In genomic region chr5:108360280-108360679, GRCh38 we compare ENCODE assay signal across 16 cellular contexts. TPM values are rescaled to one million over a fixed set of nuclear protein-coding genes. Genes with fewer than 3 reads are reported as not detected.
A peak's percentile ranks its signal among the peaks of the same experiment; 100 is the strongest.
DNase-seq lines count a peak whose midpoint lies in the region; ATAC-seq and TF ChIP-seq lines count a peak whose summit lies in the region.
"Had no signal": no experiment of that assay in that cellular context is flagged by ENCODE, and none has a peak within 500 bp of the region (broad histone marks: within the 10 kb centered on the region; RNA-seq: fewer than 3 reads in every experiment).

No MANE protein-coding gene starts in this region.

- POLR2A ChIA-PET in Panc1 (lab: Charles Lee): no interaction called here

- no peaks in the 10 kb centered on the region for H3K27me3 Mint-ChIP-seq in endodermal cell (ENCODE audit: insufficient read depth)
- H3K27me3 Mint-ChIP-seq: B cell; CD4-positive, alpha-beta T cell had no signal

- H3K4me3 Mint-ChIP-seq in endodermal cell: no peak overlapping the region
- H3K4me3 Mint-ChIP-seq: B cell; CD4-positive, alpha-beta T cell; CD8-positive, alpha-beta T cell had no signal

- in situ Hi-C loops in Panc1 (cut with HindIII; ENCODE audit: low pct_unique_long_range_greater_than_20kb, low sequenced_read_pairs): no loop called here

- no peaks in the 10 kb centered on the region for H3K27me3 ChIP-seq in Panc1 (ENCODE audit: control insufficient read depth, insufficient read depth, low read length)
- no peaks in the 10 kb centered on the region for H3K27me3 ChIP-seq in endodermal cell (ENCODE audit: control insufficient read depth, insufficient read depth, low read length, poor library complexity, severe bottlenecking)
- H3K27me3 ChIP-seq: BLaER1 treated with 17β-estradiol and CSF1 and Interleukin-3, amounts not matched to agents 10 nM and 100 nM had no signal

- H3K4me1 ChIP-seq in Panc1 (ENCODE audit: control insufficient read depth, insufficient read depth, low read length) (no peaks in the 10 kb centered on the region), endodermal cell (ENCODE audit: control insufficient read depth, insufficient read depth, low read length) (no peaks in the 10 kb centered on the region)
- H3K4me1 ChIP-seq: BLaER1 treated with 17β-estradiol and CSF1 and Interleukin-3, amounts not matched to agents 10 nM and 100 nM; Caco-2 had no signal

- H3K4me3 ChIP-seq in Panc1 (ENCODE audit: low read depth in 2 of 2, low read length in 2 of 2) (no peak overlapping the region), endodermal cell (ENCODE audit: low read length) (no peak overlapping the region)
- H3K4me3 ChIP-seq: BLaER1 treated with 17β-estradiol and CSF1 and Interleukin-3, amounts not matched to agents 10 nM and 100 nM had no signal

- intact Hi-C loops in Panc1 (cut with micrococcal nuclease; ENCODE audit: unreplicated experiment): no loop called here

- H3K9me3 ChIP-seq in Panc1 (ENCODE audit: control insufficient read depth, insufficient read depth, low read depth, low read length) (no peaks in the 10 kb centered on the region), endodermal cell (ENCODE audit: control insufficient read depth, low read length) (no peaks in the 10 kb centered on the region)
- H3K9me3 ChIP-seq: BLaER1 treated with 17β-estradiol and CSF1 and Interleukin-3, amounts not matched to agents 10 nM and 100 nM had no signal

- DNase-seq in Panc1 (ENCODE audit: low read depth, low spot score) (no peak), amniotic epithelial cell (ENCODE audit: low read depth) (peak; percentile 41), endodermal cell (no peak)
- DNase-seq: 8988T; AML-193; Caco-2; Calu3; CD4-positive, alpha-beta T cell; CD8-positive, alpha-beta T cell; DMS79 treated with DMSO at 0.1 percent for 48 hours; GF-D8 had no signal

- H3K36me3 Mint-ChIP-seq in endodermal cell (ENCODE audit: low read depth): no peaks in the 10 kb centered on the region

- ATAC-seq in Panc1 (no peak), HG03521 (IDR thresholded peaks at IDR 0.05; ENCODE audit: unreplicated experiment) (no peak), GM21447 (IDR thresholded peaks at IDR 0.05; ENCODE audit: unreplicated experiment) (no peak)
- ATAC-seq: CD8-positive, alpha-beta T cell had no signal

- 95 to 100% methylated on average over 4 of the region's 4 CpGs for WGBS in endodermal cell (ENCODE audit: insufficient coverage in 1 of 2, insufficient read length in 1 of 2), 2 experiments

- H3K36me3 ChIP-seq in Panc1 (ENCODE audit: control insufficient read depth, insufficient read depth, low read length) (no peaks in the 10 kb centered on the region; the same call in 1 of the 2 replicates), endodermal cell (ENCODE audit: control insufficient read depth, insufficient read depth, low read length) (peaks cover 6% of the 10 kb centered on the region)

- no peak overlapping the region for H3K27ac ChIP-seq in Panc1 (ENCODE audit: low read length)
- no peak overlapping the region for H3K27ac ChIP-seq in endodermal cell (ENCODE audit: low read depth, low read length)
- H3K27ac ChIP-seq: BLaER1 treated with 17β-estradiol and CSF1 and Interleukin-3, amounts not matched to agents 10 nM and 100 nM; C4-2B had no signal

- no peaks in the 10 kb centered on the region for H3K9me3 Mint-ChIP-seq in endodermal cell
- H3K9me3 Mint-ChIP-seq: CD4-positive, alpha-beta T cell; CD8-positive, alpha-beta T cell had no signal

- no peak overlapping the region for H3K27ac Mint-ChIP-seq in endodermal cell
- H3K27ac Mint-ChIP-seq: B cell; CD4-positive, alpha-beta T cell had no signal

- peaks cover 1% of the 10 kb centered on the region for H3K4me1 Mint-ChIP-seq in endodermal cell
- H3K4me1 Mint-ChIP-seq: B cell had no signal

- TSS peak; percentile 13 for BruUV-seq in Panc1 (replicated peaks; lab: Mats Ljungman, UMichigan)

- CTCF ChIA-PET in Panc1 (lab: Charles Lee): no interaction called here

- TF ChIP-seq CTCF in Panc1 (IDR thresholded peaks at IDR 0.05) (no peak), endodermal cell (conservative IDR thresholded peaks at IDR 0.05) (no peak)

- no peak overlapping the region for H3K9ac ChIP-seq in endodermal cell (ENCODE audit: extremely low read depth, low read length, poor library complexity, severe bottlenecking)
- H3K9ac ChIP-seq: BLaER1 treated with 17β-estradiol and CSF1 and Interleukin-3, amounts not matched to agents 10 nM and 100 nM had no signal

RNA-seq across cellular contexts. Expression of gene FBXL17, which starts 21.6 kb away (rescaled TPM):
- total RNA-seq in Panc1 (2021; ENCODE audit: unreplicated experiment): 17.4 TPM
- 14.4 TPM for polyA plus RNA-seq in Panc1 (2012; ENCODE audit: insufficient read length)
- 1 to 10 TPM; 7.4 to 8.6 TPM for total RNA-seq in endodermal cell
- 10.4 TPM for polyA plus RNA-seq in endodermal cell (2013, experiment 1 of 2)
- polyA plus RNA-seq in endodermal cell (2013, experiment 2 of 2): 7.5 TPM
